1 cellular context compared by ENCODE assay signal in the genomic region with DNA sequence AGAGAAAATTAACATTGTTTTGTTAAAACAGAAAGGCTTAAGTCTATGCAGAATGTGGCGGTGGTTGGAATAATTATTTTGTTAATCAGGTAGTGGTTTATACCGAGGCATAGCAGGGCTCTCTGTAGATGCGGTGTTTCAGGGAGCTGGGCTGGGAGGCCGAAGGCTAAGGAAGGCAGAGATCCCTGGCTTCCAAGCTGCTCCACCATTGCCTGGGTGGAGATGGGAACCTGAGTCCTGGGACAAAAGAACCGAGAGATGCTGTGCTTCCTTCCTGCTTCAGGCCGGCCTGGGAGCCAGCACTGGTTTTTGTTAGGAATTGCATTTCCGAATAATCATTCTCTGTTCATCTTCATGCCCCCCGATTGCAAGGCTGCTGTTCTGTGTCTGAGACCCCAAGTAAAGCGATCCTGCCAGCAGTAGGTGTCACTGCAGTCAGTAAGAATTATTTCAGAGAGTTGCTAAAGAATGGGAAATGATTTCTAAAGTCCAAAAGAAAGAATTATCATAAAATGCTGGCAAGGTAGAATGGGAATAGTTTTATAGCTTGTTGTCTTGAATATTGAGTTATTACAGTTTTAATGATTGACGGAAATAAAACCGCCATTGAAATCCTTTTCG.
TF ChIP-seq lines count a peak whose summit lies in the region.

No MANE protein-coding gene starts in this region.

TF ChIP-seq in WTC11, 78 proteins besides CTCF, POLR2A, EP300 and RAD21 (continued from another document):
- TF ChIP-seq, protein P1, sequence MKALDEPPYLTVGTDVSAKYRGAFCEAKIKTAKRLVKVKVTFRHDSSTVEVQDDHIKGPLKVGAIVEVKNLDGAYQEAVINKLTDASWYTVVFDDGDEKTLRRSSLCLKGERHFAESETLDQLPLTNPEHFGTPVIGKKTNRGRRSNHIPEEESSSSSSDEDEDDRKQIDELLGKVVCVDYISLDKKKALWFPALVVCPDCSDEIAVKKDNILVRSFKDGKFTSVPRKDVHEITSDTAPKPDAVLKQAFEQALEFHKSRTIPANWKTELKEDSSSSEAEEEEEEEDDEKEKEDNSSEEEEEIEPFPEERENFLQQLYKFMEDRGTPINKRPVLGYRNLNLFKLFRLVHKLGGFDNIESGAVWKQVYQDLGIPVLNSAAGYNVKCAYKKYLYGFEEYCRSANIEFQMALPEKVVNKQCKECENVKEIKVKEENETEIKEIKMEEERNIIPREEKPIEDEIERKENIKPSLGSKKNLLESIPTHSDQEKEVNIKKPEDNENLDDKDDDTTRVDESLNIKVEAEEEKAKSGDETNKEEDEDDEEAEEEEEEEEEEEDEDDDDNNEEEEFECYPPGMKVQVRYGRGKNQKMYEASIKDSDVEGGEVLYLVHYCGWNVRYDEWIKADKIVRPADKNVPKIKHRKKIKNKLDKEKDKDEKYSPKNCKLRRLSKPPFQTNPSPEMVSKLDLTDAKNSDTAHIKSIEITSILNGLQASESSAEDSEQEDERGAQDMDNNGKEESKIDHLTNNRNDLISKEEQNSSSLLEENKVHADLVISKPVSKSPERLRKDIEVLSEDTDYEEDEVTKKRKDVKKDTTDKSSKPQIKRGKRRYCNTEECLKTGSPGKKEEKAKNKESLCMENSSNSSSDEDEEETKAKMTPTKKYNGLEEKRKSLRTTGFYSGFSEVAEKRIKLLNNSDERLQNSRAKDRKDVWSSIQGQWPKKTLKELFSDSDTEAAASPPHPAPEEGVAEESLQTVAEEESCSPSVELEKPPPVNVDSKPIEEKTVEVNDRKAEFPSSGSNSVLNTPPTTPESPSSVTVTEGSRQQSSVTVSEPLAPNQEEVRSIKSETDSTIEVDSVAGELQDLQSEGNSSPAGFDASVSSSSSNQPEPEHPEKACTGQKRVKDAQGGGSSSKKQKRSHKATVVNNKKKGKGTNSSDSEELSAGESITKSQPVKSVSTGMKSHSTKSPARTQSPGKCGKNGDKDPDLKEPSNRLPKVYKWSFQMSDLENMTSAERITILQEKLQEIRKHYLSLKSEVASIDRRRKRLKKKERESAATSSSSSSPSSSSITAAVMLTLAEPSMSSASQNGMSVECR (CRISPR knock-in tag; IDR thresholded peaks at IDR 0.05; ENCODE audit: borderline replicate concordance) = no peak
- TF ChIP-seq, protein P2, sequence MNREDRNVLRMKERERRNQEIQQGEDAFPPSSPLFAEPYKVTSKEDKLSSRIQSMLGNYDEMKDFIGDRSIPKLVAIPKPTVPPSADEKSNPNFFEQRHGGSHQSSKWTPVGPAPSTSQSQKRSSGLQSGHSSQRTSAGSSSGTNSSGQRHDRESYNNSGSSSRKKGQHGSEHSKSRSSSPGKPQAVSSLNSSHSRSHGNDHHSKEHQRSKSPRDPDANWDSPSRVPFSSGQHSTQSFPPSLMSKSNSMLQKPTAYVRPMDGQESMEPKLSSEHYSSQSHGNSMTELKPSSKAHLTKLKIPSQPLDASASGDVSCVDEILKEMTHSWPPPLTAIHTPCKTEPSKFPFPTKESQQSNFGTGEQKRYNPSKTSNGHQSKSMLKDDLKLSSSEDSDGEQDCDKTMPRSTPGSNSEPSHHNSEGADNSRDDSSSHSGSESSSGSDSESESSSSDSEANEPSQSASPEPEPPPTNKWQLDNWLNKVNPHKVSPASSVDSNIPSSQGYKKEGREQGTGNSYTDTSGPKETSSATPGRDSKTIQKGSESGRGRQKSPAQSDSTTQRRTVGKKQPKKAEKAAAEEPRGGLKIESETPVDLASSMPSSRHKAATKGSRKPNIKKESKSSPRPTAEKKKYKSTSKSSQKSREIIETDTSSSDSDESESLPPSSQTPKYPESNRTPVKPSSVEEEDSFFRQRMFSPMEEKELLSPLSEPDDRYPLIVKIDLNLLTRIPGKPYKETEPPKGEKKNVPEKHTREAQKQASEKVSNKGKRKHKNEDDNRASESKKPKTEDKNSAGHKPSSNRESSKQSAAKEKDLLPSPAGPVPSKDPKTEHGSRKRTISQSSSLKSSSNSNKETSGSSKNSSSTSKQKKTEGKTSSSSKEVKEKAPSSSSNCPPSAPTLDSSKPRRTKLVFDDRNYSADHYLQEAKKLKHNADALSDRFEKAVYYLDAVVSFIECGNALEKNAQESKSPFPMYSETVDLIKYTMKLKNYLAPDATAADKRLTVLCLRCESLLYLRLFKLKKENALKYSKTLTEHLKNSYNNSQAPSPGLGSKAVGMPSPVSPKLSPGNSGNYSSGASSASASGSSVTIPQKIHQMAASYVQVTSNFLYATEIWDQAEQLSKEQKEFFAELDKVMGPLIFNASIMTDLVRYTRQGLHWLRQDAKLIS (CRISPR knock-in tag; IDR thresholded peaks at IDR 0.05; ENCODE audit: borderline replicate concordance) = no peak
- TF ChIP-seq ZNF138 (CRISPR knock-in tag; conservative IDR thresholded peaks at IDR 0.05) (no peak), TEAD4 (CRISPR knock-in tag; IDR thresholded peaks at IDR 0.05) (no peak), NR1H2 (CRISPR knock-in tag; IDR thresholded peaks at IDR 0.05) (no peak)
TF ChIP-seq in WTC11: peak in this region for 0.
